1 cellular context compared by ENCODE assay signal in the genomic region with DNA sequence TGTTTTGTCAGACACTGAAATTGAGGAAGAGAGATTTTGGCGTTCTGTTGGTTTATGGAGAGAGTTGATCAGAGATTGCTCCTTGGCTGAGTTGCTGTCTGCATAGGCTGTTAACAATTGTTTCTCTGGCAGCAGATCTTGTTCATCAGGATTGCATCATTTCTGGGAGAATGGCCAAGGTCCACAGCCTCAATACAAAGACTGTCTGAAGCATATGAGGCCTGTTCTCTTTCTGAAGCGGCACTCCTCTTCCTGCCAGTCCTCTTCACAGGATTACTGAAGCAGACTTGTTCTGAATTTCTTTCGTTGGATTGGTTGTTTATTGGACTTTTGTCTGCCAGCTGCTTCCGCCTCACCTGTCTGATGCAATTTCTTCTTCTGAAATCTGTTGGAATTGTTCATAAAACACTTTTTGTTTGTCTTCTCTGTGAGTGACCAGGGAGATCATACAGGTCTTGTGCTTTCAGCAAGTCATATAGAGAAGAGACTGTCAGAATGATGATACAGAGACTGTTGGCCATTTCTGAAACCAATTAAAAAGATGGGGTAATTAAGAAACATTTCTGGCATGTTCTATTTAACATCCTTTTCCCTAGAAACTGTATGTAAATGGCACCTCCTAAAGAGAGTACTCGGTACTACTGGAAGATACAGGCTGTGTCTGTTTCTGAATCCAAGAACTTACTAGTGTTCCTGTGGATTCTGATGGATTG.
TF ChIP-seq lines count a peak whose summit lies in the region.

No MANE protein-coding gene starts in this region.

TF ChIP-seq in K562, 482 proteins besides CTCF, POLR2A, EP300 and RAD21 (continued from another document):
- TF ChIP-seq, protein P1, sequence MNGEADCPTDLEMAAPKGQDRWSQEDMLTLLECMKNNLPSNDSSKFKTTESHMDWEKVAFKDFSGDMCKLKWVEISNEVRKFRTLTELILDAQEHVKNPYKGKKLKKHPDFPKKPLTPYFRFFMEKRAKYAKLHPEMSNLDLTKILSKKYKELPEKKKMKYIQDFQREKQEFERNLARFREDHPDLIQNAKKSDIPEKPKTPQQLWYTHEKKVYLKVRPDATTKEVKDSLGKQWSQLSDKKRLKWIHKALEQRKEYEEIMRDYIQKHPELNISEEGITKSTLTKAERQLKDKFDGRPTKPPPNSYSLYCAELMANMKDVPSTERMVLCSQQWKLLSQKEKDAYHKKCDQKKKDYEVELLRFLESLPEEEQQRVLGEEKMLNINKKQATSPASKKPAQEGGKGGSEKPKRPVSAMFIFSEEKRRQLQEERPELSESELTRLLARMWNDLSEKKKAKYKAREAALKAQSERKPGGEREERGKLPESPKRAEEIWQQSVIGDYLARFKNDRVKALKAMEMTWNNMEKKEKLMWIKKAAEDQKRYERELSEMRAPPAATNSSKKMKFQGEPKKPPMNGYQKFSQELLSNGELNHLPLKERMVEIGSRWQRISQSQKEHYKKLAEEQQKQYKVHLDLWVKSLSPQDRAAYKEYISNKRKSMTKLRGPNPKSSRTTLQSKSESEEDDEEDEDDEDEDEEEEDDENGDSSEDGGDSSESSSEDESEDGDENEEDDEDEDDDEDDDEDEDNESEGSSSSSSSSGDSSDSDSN (IDR thresholded peaks at IDR 0.05; ENCODE audit: borderline replicate concordance in 1 of 2, low read depth in 2 of 2, low read length in 2 of 2), result no peak
- TF ChIP-seq, protein P2, sequence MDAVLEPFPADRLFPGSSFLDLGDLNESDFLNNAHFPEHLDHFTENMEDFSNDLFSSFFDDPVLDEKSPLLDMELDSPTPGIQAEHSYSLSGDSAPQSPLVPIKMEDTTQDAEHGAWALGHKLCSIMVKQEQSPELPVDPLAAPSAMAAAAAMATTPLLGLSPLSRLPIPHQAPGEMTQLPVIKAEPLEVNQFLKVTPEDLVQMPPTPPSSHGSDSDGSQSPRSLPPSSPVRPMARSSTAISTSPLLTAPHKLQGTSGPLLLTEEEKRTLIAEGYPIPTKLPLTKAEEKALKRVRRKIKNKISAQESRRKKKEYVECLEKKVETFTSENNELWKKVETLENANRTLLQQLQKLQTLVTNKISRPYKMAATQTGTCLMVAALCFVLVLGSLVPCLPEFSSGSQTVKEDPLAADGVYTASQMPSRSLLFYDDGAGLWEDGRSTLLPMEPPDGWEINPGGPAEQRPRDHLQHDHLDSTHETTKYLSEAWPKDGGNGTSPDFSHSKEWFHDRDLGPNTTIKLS (IDR thresholded peaks at IDR 0.05; ENCODE audit: borderline replicate concordance, low read depth), result peak; percentile 53; the same call in 1 of the 2 replicates
- no peak for TF ChIP-seq RUNX1 (IDR thresholded peaks at IDR 0.05; ENCODE audit: low read depth)
- no peak for TF ChIP-seq CHD2 (IDR thresholded peaks at IDR 0.05; ENCODE audit: low read depth, low read length)
- TF ChIP-seq ZBTB17 (CRISPR knock-in tag; IDR thresholded peaks at IDR 0.05), result peak; percentile 34; the same call in 1 of the 2 replicates
- no peak for TF ChIP-seq NFE2L1 (tag; IDR thresholded peaks at IDR 0.05; ENCODE audit: borderline replicate concordance, low read depth)
- TF ChIP-seq RB1 (IDR thresholded peaks at IDR 0.05; ENCODE audit: low read depth), result no peak
- peak; percentile 74; the same call in 1 of the 2 replicates for TF ChIP-seq CXXC5 (CRISPR knock-in tag; IDR thresholded peaks at IDR 0.05)
- TF ChIP-seq HLTF (IDR thresholded peaks at IDR 0.05), result no peak
- TF ChIP-seq, protein P3, sequence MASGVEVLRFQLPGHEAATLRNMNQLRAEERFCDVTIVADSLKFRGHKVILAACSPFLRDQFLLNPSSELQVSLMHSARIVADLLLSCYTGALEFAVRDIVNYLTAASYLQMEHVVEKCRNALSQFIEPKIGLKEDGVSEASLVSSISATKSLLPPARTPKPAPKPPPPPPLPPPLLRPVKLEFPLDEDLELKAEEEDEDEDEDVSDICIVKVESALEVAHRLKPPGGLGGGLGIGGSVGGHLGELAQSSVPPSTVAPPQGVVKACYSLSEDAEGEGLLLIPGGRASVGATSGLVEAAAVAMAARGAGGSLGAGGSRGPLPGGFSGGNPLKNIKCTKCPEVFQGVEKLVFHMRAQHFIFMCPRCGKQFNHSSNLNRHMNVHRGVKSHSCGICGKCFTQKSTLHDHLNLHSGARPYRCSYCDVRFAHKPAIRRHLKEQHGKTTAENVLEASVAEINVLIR (CRISPR knock-in tag; IDR thresholded peaks at IDR 0.05), result no peak
- TF ChIP-seq, protein P4, sequence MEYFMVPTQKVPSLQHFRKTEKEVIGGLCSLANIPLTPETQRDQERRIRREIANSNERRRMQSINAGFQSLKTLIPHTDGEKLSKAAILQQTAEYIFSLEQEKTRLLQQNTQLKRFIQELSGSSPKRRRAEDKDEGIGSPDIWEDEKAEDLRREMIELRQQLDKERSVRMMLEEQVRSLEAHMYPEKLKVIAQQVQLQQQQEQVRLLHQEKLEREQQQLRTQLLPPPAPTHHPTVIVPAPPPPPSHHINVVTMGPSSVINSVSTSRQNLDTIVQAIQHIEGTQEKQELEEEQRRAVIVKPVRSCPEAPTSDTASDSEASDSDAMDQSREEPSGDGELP (CRISPR knock-in tag; IDR thresholded peaks at IDR 0.05; ENCODE audit: borderline replicate concordance), result peak; percentile 42; the same call in 1 of the 2 replicates
- TF ChIP-seq ZNF197 (CRISPR knock-in tag; IDR thresholded peaks at IDR 0.05; ENCODE audit: low read depth), result 0 out of 2 replicates have a peak, but pooled peaks have one; percentile 66
- TF ChIP-seq ZNF445 (CRISPR knock-in tag; IDR thresholded peaks at IDR 0.05; ENCODE audit: low read depth), result no peak
- TF ChIP-seq CC2D1A (IDR thresholded peaks at IDR 0.05), result no peak
- no peak for TF ChIP-seq ZNF239 (CRISPR knock-in tag; IDR thresholded peaks at IDR 0.05)
- TF ChIP-seq, protein P5, sequence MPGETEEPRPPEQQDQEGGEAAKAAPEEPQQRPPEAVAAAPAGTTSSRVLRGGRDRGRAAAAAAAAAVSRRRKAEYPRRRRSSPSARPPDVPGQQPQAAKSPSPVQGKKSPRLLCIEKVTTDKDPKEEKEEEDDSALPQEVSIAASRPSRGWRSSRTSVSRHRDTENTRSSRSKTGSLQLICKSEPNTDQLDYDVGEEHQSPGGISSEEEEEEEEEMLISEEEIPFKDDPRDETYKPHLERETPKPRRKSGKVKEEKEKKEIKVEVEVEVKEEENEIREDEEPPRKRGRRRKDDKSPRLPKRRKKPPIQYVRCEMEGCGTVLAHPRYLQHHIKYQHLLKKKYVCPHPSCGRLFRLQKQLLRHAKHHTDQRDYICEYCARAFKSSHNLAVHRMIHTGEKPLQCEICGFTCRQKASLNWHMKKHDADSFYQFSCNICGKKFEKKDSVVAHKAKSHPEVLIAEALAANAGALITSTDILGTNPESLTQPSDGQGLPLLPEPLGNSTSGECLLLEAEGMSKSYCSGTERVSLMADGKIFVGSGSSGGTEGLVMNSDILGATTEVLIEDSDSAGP (CRISPR knock-in tag; IDR thresholded peaks at IDR 0.05), result no peak
- TF ChIP-seq DACH1 (IDR thresholded peaks at IDR 0.05; ENCODE audit: partially characterized antibody), result peak; percentile 62
- TF ChIP-seq, protein P6, sequence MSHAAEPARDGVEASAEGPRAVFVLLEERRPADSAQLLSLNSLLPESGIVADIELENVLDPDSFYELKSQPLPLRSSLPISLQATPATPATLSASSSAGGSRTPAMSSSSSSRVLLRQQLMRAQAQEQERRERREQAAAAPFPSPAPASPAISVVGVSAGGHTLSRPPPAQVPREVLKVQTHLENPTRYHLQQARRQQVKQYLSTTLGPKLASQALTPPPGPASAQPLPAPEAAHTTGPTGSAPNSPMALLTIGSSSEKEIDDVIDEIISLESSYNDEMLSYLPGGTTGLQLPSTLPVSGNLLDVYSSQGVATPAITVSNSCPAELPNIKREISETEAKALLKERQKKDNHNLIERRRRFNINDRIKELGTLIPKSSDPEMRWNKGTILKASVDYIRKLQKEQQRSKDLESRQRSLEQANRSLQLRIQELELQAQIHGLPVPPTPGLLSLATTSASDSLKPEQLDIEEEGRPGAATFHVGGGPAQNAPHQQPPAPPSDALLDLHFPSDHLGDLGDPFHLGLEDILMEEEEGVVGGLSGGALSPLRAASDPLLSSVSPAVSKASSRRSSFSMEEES (CRISPR knock-in tag; IDR thresholded peaks at IDR 0.05), result no peak
- TF ChIP-seq, protein P7, sequence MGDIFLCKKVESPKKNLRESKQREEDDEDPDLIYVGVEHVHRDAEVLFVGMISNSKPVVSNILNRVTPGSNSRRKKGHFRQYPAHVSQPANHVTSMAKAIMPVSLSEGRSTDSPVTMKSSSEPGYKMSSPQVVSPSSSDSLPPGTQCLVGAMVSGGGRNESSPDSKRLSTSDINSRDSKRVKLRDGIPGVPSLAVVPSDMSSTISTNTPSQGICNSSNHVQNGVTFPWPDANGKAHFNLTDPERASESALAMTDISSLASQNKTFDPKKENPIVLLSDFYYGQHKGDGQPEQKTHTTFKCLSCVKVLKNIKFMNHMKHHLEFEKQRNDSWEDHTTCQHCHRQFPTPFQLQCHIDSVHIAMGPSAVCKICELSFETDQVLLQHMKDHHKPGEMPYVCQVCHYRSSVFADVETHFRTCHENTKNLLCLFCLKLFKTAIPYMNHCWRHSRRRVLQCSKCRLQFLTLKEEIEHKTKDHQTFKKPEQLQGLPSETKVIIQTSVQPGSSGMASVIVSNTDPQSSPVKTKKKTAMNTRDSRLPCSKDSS (IDR thresholded peaks at IDR 0.05; ENCODE audit: low read depth, partially characterized antibody), result no peak
- no peak for TF ChIP-seq FOS (IDR thresholded peaks at IDR 0.05; ENCODE audit: extremely low read depth, insufficient read length)
- TF ChIP-seq, protein P8, sequence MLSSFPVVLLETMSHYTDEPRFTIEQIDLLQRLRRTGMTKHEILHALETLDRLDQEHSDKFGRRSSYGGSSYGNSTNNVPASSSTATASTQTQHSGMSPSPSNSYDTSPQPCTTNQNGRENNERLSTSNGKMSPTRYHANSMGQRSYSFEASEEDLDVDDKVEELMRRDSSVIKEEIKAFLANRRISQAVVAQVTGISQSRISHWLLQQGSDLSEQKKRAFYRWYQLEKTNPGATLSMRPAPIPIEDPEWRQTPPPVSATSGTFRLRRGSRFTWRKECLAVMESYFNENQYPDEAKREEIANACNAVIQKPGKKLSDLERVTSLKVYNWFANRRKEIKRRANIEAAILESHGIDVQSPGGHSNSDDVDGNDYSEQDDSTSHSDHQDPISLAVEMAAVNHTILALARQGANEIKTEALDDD (IDR thresholded peaks at IDR 0.05), result no peak
- TF ChIP-seq STAT5B (CRISPR knock-in tag; IDR thresholded peaks at IDR 0.05), result no peak
- no peak; the same call in 1 of the 2 replicates for TF ChIP-seq ZNF41 (CRISPR knock-in tag; conservative IDR thresholded peaks at IDR 0.05)
- peak; percentile 5; the same call in 1 of the 2 replicates for TF ChIP-seq STAT5A (IDR thresholded peaks at IDR 0.05; ENCODE audit: borderline replicate concordance, low read length)
- no peak for TF ChIP-seq ZNF384 (IDR thresholded peaks at IDR 0.05; ENCODE audit: low read depth, low read length)
- TF ChIP-seq TCF7L2 (IDR thresholded peaks at IDR 0.05; ENCODE audit: low read depth, low read length), result no peak
- TF ChIP-seq, protein P9, sequence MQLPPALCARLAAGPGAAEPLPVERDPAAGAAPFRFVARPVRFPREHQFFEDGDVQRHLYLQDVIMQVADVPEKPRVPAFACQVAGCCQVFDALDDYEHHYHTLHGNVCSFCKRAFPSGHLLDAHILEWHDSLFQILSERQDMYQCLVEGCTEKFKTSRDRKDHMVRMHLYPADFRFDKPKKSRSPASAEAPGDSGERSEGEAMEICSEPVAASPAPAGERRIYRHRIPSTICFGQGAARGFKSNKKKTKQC (CRISPR knock-in tag; IDR thresholded peaks at IDR 0.05), result no peak
- TF ChIP-seq KDM2B (CRISPR knock-in tag; IDR thresholded peaks at IDR 0.05), result no peak; the same call in 1 of the 2 replicates
- TF ChIP-seq CBFA2T3 (IDR thresholded peaks at IDR 0.05), result peak; percentile 43
- peak; percentile 66; the same call in 1 of the 2 replicates for TF ChIP-seq TAF7 (tag; IDR thresholded peaks at IDR 0.05)
- TF ChIP-seq, protein P10, sequence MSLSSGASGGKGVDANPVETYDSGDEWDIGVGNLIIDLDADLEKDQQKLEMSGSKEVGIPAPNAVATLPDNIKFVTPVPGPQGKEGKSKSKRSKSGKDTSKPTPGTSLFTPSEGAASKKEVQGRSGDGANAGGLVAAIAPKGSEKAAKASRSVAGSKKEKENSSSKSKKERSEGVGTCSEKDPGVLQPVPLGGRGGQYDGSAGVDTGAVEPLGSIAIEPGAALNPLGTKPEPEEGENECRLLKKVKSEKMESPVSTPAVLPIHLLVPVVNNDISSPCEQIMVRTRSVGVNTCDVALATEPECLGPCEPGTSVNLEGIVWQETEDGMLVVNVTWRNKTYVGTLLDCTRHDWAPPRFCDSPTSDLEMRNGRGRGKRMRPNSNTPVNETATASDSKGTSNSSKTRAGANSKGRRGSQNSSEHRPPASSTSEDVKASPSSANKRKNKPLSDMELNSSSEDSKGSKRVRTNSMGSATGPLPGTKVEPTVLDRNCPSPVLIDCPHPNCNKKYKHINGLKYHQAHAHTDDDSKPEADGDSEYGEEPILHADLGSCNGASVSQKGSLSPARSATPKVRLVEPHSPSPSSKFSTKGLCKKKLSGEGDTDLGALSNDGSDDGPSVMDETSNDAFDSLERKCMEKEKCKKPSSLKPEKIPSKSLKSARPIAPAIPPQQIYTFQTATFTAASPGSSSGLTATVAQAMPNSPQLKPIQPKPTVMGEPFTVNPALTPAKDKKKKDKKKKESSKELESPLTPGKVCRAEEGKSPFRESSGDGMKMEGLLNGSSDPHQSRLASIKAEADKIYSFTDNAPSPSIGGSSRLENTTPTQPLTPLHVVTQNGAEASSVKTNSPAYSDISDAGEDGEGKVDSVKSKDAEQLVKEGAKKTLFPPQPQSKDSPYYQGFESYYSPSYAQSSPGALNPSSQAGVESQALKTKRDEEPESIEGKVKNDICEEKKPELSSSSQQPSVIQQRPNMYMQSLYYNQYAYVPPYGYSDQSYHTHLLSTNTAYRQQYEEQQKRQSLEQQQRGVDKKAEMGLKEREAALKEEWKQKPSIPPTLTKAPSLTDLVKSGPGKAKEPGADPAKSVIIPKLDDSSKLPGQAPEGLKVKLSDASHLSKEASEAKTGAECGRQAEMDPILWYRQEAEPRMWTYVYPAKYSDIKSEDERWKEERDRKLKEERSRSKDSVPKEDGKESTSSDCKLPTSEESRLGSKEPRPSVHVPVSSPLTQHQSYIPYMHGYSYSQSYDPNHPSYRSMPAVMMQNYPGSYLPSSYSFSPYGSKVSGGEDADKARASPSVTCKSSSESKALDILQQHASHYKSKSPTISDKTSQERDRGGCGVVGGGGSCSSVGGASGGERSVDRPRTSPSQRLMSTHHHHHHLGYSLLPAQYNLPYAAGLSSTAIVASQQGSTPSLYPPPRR (CRISPR knock-in tag; IDR thresholded peaks at IDR 0.05; ENCODE audit: borderline replicate concordance), result no peak
